In genomic region chr13:31073859-31074718, GRCh38 we compare ENCODE assay signal across 8 cellular contexts.
DNase-seq lines count a peak whose midpoint lies in the region; ATAC-seq and TF ChIP-seq lines count a peak whose summit lies in the region.

No MANE protein-coding gene starts in this region.

- no peak for DNase-seq in natural killer cell treated with Interleukin-12 subunit alpha and Interleukin-12 subunit beta and Interleukin-15 and Interleukin-18, amount 100 ng/mL, for 72 hours (ENCODE audit: low spot score)
- DNase-seq in natural killer cell (no peak), memory B cell (ENCODE audit: low spot score in 2 of 2) (peak in 1 of 2 donors; percentile 11), suprapubic skin (ENCODE audit: low spot score in 2 of 2) (no peak), esophagus squamous epithelium (lab: John Stamatoyannopoulos, UW) (no peak), HT-29 (ENCODE audit: low spot score) (no peak)

- H3K27ac ChIP-seq in VCaP (peak overlapping the region; percentile 24; the same call in 1 of the 2 replicates), suprapubic skin (no peak overlapping the region), esophagus squamous epithelium (peak overlapping the region in 1 of 4 donors; percentile 49)

- no peak for TF ChIP-seq POLR2A in suprapubic skin (IDR thresholded peaks at IDR 0.05)
- TF ChIP-seq POLR2A in esophagus squamous epithelium (IDR thresholded peaks at IDR 0.05) = no peak

- H3K4me3 Mint-ChIP-seq in natural killer cell treated with Interleukin-12 subunit alpha and Interleukin-12 subunit beta and Interleukin-15 and Interleukin-18, amount 100 ng/mL, for 72 hours = no peak overlapping the region
- H3K4me3 Mint-ChIP-seq in natural killer cell (no peak overlapping the region), memory B cell (peak overlapping the region; percentile 44)

- H3K4me3 ChIP-seq in suprapubic skin (no peak overlapping the region), esophagus squamous epithelium (no peak overlapping the region)

- no peaks in the 10 kb centered on the region for H3K36me3 ChIP-seq in suprapubic skin
- no peaks in the 10 kb centered on the region for H3K36me3 ChIP-seq in esophagus squamous epithelium

- TF ChIP-seq EP300 in suprapubic skin (IDR thresholded peaks at IDR 0.05) = no peak

- WGBS in suprapubic skin = 70% methylated on average over 5 of the region's 5 CpGs
- 33 to 74% methylated on average over 3 to 5 of the region's 5 CpGs for WGBS in esophagus squamous epithelium, 2 donors

- H3K9me3 ChIP-seq in suprapubic skin (no peaks in the 10 kb centered on the region), esophagus squamous epithelium (no peaks in the 10 kb centered on the region)

- peaks cover 14 to 16% of the 10 kb centered on the region in 2 donors for H3K27me3 Mint-ChIP-seq in natural killer cell treated with Interleukin-12 subunit alpha and Interleukin-12 subunit beta and Interleukin-15 and Interleukin-18, amount 100 ng/mL, for 72 hours
- H3K27me3 Mint-ChIP-seq in natural killer cell (ENCODE audit: low read depth in 2 of 2) (peaks cover 11 to 14% of the 10 kb centered on the region in 2 donors), memory B cell (peaks cover 4% of the 10 kb centered on the region)

- TF ChIP-seq CTCF in natural killer cell (IDR thresholded peaks at IDR 0.05) = no peak
- TF ChIP-seq CTCF in VCaP (conservative IDR thresholded peaks at IDR 0.05) = no peak
- no peak for TF ChIP-seq CTCF in suprapubic skin (IDR thresholded peaks at IDR 0.05)
- TF ChIP-seq CTCF in esophagus squamous epithelium (IDR thresholded peaks at IDR 0.05) = no peak

- H3K9me3 Mint-ChIP-seq in natural killer cell treated with Interleukin-12 subunit alpha and Interleukin-12 subunit beta and Interleukin-15 and Interleukin-18, amount 100 ng/mL, for 72 hours = peaks cover 2% of the 10 kb centered on the region
- H3K9me3 Mint-ChIP-seq in natural killer cell = no peaks in the 10 kb centered on the region
- H3K9me3 Mint-ChIP-seq in memory B cell = peaks cover 1% of the 10 kb centered on the region

- peak; percentile 54 to 78 for ATAC-seq in natural killer cell treated with Interleukin-12 subunit alpha and Interleukin-12 subunit beta and Interleukin-15 and Interleukin-18, amount 100 ng/mL, for 72 hours
- ATAC-seq in natural killer cell = no peak
- ATAC-seq in HG02970 (IDR thresholded peaks at IDR 0.05; ENCODE audit: low FRiP score, unreplicated experiment) = peak; percentile 95
- peak; percentile 86 for ATAC-seq in memory B cell (ENCODE audit: low read depth)

- intact Hi-C loops in natural killer cell (cut with micrococcal nuclease) = no loop called here
- intact Hi-C loops in esophagus squamous epithelium (cut with DNase I) = no loop called here

- no peaks in the 10 kb centered on the region for H3K36me3 Mint-ChIP-seq in natural killer cell treated with Interleukin-12 subunit alpha and Interleukin-12 subunit beta and Interleukin-15 and Interleukin-18, amount 100 ng/mL, for 72 hours
- H3K36me3 Mint-ChIP-seq in natural killer cell (no peaks in the 10 kb centered on the region), memory B cell (no peaks in the 10 kb centered on the region)

- no peak overlapping the region for H3K27ac Mint-ChIP-seq in natural killer cell treated with Interleukin-12 subunit alpha and Interleukin-12 subunit beta and Interleukin-15 and Interleukin-18, amount 100 ng/mL, for 72 hours
- H3K27ac Mint-ChIP-seq in natural killer cell (no peak overlapping the region), memory B cell (no peak overlapping the region)

- no peaks in the 10 kb centered on the region for H3K27me3 ChIP-seq in suprapubic skin
- peaks cover 0 to 6% (median 0%) of the 10 kb centered on the region in 4 donors for H3K27me3 ChIP-seq in esophagus squamous epithelium

- no peaks in the 10 kb centered on the region for H3K4me1 ChIP-seq in suprapubic skin
- H3K4me1 ChIP-seq in esophagus squamous epithelium = no peaks in the 10 kb centered on the region

- H3K4me1 Mint-ChIP-seq in natural killer cell treated with Interleukin-12 subunit alpha and Interleukin-12 subunit beta and Interleukin-15 and Interleukin-18, amount 100 ng/mL, for 72 hours (ENCODE audit: low read depth in 2 of 2) = peaks cover 0 to 6% of the 10 kb centered on the region in 2 donors
- H3K4me1 Mint-ChIP-seq in natural killer cell = no peaks in the 10 kb centered on the region
- H3K4me1 Mint-ChIP-seq in memory B cell = peaks cover 16% of the 10 kb centered on the region

Comparison
In these comparisons a context has a peak if more than half of its experiments do, and no peak if none do; other contexts are left out.
1. ATAC-seq: peak in natural killer cell treated with Interleukin-12 subunit alpha and Interleukin-12 subunit beta and Interleukin-15 and Interleukin-18, amount 100 ng/mL, for 72 hours (2 of 2), HG02970 (single experiment) and memory B cell (single experiment); none in natural killer cell (0 of 3).